8 cellular contexts compared by ENCODE assay signal in genomic region chr6:117481926-117482239, GRCh38. TPM values are rescaled to one million over a fixed set of nuclear protein-coding genes. Genes with fewer than 3 reads are reported as not detected.
DNase-seq lines count a peak whose midpoint lies in the region; ATAC-seq and TF ChIP-seq lines count a peak whose summit lies in the region.

No MANE protein-coding gene starts in this region.

- CTCF ChIA-PET in BJ (lab: Yijun Ruan, JAX) = no interaction called here

- H3K27me3 ChIP-seq in BJ (ENCODE audit: control insufficient read depth, insufficient read depth, low read length) (no peaks in the 10 kb centered on the region), brain microvascular endothelial cell (replicated peaks) (no peaks in the 10 kb centered on the region), mucosa of stomach (ENCODE audit: control insufficient read depth, insufficient read depth, low read length) (no peaks in the 10 kb centered on the region)

- POLR2A ChIA-PET in BJ (lab: Charles Lee) = no interaction called here

- ATAC-seq in HG03342 (IDR thresholded peaks at IDR 0.05; ENCODE audit: unreplicated experiment) = peak; percentile 1
- ATAC-seq in GM21576 (IDR thresholded peaks at IDR 0.05; ENCODE audit: unreplicated experiment) = no peak
- no peak for ATAC-seq in HG03432 (IDR thresholded peaks at IDR 0.05; ENCODE audit: unreplicated experiment)
- no peak for ATAC-seq in HG02763 (IDR thresholded peaks at IDR 0.05; ENCODE audit: unreplicated experiment)

- H3K4me3 ChIP-seq in BJ (ENCODE audit: low read depth, low read length) = peak overlapping the region; percentile 92
- peak overlapping the region; percentile 91 for H3K4me3 ChIP-seq in brain microvascular endothelial cell (ENCODE audit: low read depth, low read length)
- H3K4me3 ChIP-seq in mucosa of stomach (ENCODE audit: low read length) = peak overlapping the region; percentile 1

- no peak overlapping the region for H3K27ac ChIP-seq in brain microvascular endothelial cell

- in situ Hi-C loops in brain microvascular endothelial cell (cut with HindIII; ENCODE audit: low pct_ligation_motif_present, low sequenced_read_pairs) = no loop called here

- H3K9ac ChIP-seq in mucosa of stomach (ENCODE audit: low read length) = peak overlapping the region; percentile 90

- peaks cover 31% of the 10 kb centered on the region for H3K4me1 ChIP-seq in mucosa of stomach (ENCODE audit: control insufficient read depth, insufficient read depth, low read length)

- DNase-seq in BJ (ENCODE audit: low read depth) (no peak), brain microvascular endothelial cell (no peak), OCI-M2 (lab: John Stamatoyannopoulos, UW; ENCODE audit: unreplicated experiment) (no peak)

- no peaks in the 10 kb centered on the region for H3K9me3 ChIP-seq in mucosa of stomach (ENCODE audit: control insufficient read depth, low read length)

- H3K36me3 ChIP-seq in BJ (ENCODE audit: control insufficient read depth, insufficient read depth, low read length) = no peaks in the 10 kb centered on the region
- H3K36me3 ChIP-seq in brain microvascular endothelial cell (replicated peaks) = no peaks in the 10 kb centered on the region
- no peaks in the 10 kb centered on the region for H3K36me3 ChIP-seq in mucosa of stomach (ENCODE audit: control insufficient read depth, insufficient read depth, low read length)

- no peak for TF ChIP-seq CTCF in BJ (IDR thresholded peaks at IDR 0.05; ENCODE audit: insufficient read depth, low read depth, low read length)
- TF ChIP-seq CTCF in brain microvascular endothelial cell (IDR thresholded peaks at IDR 0.05; ENCODE audit: low read depth, low read length, missing control alignments) = no peak

RNA-seq across cellular contexts. Expression of gene DCBLD1, which starts 0.6 kb away (rescaled TPM):
- polyA plus RNA-seq in BJ (2011; rRNA removed) = 30.1 and 42.1 TPM in 2 replicates
- 21.3 and 23.6 TPM in 2 replicates for polyA minus RNA-seq in BJ (2011; rRNA and poly(A)+ RNA removed)

RNA-seq across cellular contexts. Expression of gene ROS1, which starts 56.1 kb away (rescaled TPM):
- polyA plus RNA-seq in BJ (2011; rRNA removed) = 0.16 and 0.29 TPM in 2 replicates
- polyA minus RNA-seq in BJ (2011; rRNA and poly(A)+ RNA removed) = 0.26 and 0.33 TPM in 2 replicates

Comparison
In these comparisons a context has a peak if more than half of its experiments do, and no peak if none do; other contexts are left out.
1. H3K4me3 ChIP-seq: peak in every context shown above with its lines; median percentile 92 in BJ; 91 in brain microvascular endothelial cell; 1 in mucosa of stomach.